In genomic region chr9:2060425-2060824, GRCh38 we compare ENCODE assay signal across 32 cellular contexts. TPM values are rescaled to one million over a fixed set of nuclear protein-coding genes. Genes with fewer than 3 reads are reported as not detected.
DNase-seq lines count a peak whose midpoint lies in the region; ATAC-seq and TF ChIP-seq lines count a peak whose summit lies in the region.
"Had no signal": no experiment of that assay in that cellular context is flagged by ENCODE, and none has a peak within 500 bp of the region (broad histone marks: within the 10 kb centered on the region; RNA-seq: fewer than 3 reads in every experiment).

No MANE protein-coding gene starts in this region.

- peaks cover 15% of the 10 kb centered on the region for H3K4me1 Mint-ChIP-seq in central memory CD8-positive, alpha-beta T cell

- H3K79me2 ChIP-seq in GM23248 (ENCODE audit: insufficient read depth): no peaks in the 10 kb centered on the region

- 81% methylated on average over 4 of the region's 4 CpGs for WGBS in GM23248 (ENCODE audit: low coverage in 1 of 2, low lambda C conversion rate in 2 of 2, missing lambda C conversion rate in 2 of 2), 2 experiments

- H4K20me1 ChIP-seq in GM23248 (ENCODE audit: insufficient read depth): no peaks in the 10 kb centered on the region

- no peak overlapping the region for H3K4me3 Mint-ChIP-seq in central memory CD8-positive, alpha-beta T cell
- H3K4me3 Mint-ChIP-seq: activated naive CD8-positive, alpha-beta T cell treated with anti-CD3 and anti-CD28 coated beads, Interleukin-2, amount 10 ng/mL, durations not matched to agents 7 days and 5 days; CD8-positive, alpha-beta memory T cell; immature natural killer cell; nephron progenitor cell had no signal

- H3K27me3 ChIP-seq in GM23248 (replicated peaks; ENCODE audit: insufficient read depth): no peaks in the 10 kb centered on the region
- H3K27me3 ChIP-seq in left ventricle myocardium inferior (ENCODE audit: low read depth): no peaks in the 10 kb centered on the region
- H3K27me3 ChIP-seq: ascending aorta, esophagus squamous epithelium, ovary, SJSA1 had no signal

- H3F3A ChIP-seq in GM23248 (ENCODE audit: insufficient read depth): peaks cover 17% of the 10 kb centered on the region

- H3K27ac Mint-ChIP-seq in central memory CD8-positive, alpha-beta T cell (ENCODE audit: low read depth): peak overlapping the region; percentile 70
- H3K27ac Mint-ChIP-seq: activated naive CD8-positive, alpha-beta T cell treated with anti-CD3 and anti-CD28 coated beads, Interleukin-2, amount 10 ng/mL, durations not matched to agents 7 days and 5 days; nephron progenitor cell had no signal

- no peak overlapping the region for H3K9ac ChIP-seq in GM23248

- H3K36me3 Mint-ChIP-seq in central memory CD8-positive, alpha-beta T cell (ENCODE audit: insufficient read depth): peaks cover 46% of the 10 kb centered on the region

- ATAC-seq in central memory CD8-positive, alpha-beta T cell (replicated peaks; ENCODE audit: extremely low read depth, poor library complexity, severe bottlenecking): no peak
- no peak for ATAC-seq in HG03095 (IDR thresholded peaks at IDR 0.05; ENCODE audit: unreplicated experiment)
- ATAC-seq: A549; left colon; stimulated activated naive CD8-positive, alpha-beta T cell treated with anti-CD3 and anti-CD28 coated beads, Interleukin-15, Interleukin-2, amounts not matched to agents 100 U/mL and 50 U/mL, for 24 hours had no signal

- no peaks in the 10 kb centered on the region for H3K9me3 Mint-ChIP-seq in central memory CD8-positive, alpha-beta T cell
- H3K9me3 Mint-ChIP-seq: activated naive CD8-positive, alpha-beta T cell treated with anti-CD3 and anti-CD28 coated beads, Interleukin-2, amount 10 ng/mL, durations not matched to agents 7 days and 5 days; CD8-positive, alpha-beta memory T cell; nephron progenitor cell had no signal

- no peak overlapping the region for H3K27ac ChIP-seq in GM23248
- no peak overlapping the region for H3K27ac ChIP-seq in left ventricle myocardium inferior (replicated peaks)
- H3K27ac ChIP-seq: A549, ascending aorta, esophagus squamous epithelium, HL-60, ovary, SJSA1, WERI-Rb-1 had no signal

- no peak overlapping the region for H2AFZ ChIP-seq in GM23248

- H3K4me2 ChIP-seq in GM23248 (ENCODE audit: unreplicated experiment): no peak overlapping the region
- H3K4me2 ChIP-seq: A549 had no signal

- in situ Hi-C loops in GM23248 (cut with MboI): no loop called here

- no peak for TF ChIP-seq CTCF in left ventricle myocardium inferior (IDR thresholded peaks at IDR 0.05; ENCODE audit: borderline replicate concordance)

- intact Hi-C loops in left ventricle myocardium inferior (cut with micrococcal nuclease): no loop called here

- no peaks in the 10 kb centered on the region for H3K27me3 Mint-ChIP-seq in central memory CD8-positive, alpha-beta T cell
- H3K27me3 Mint-ChIP-seq: activated naive CD8-positive, alpha-beta T cell treated with anti-CD3 and anti-CD28 coated beads, Interleukin-2, amount 10 ng/mL, durations not matched to agents 7 days and 5 days; CD8-positive, alpha-beta memory T cell had no signal

- H3K9me3 ChIP-seq in GM23248 (ENCODE audit: low read depth): no peaks in the 10 kb centered on the region
- H3K9me3 ChIP-seq in left ventricle myocardium inferior (replicated peaks): no peaks in the 10 kb centered on the region
- H3K9me3 ChIP-seq: A549, ascending aorta, esophagus squamous epithelium, ovary, SJSA1 had no signal

- DNase-seq in AG08396 (ENCODE audit: low spot score) (peak; percentile 43), GM23248 (peak; percentile 49), left ventricle myocardium inferior (peak; percentile 16), NCI-H1436 (lab: John Stamatoyannopoulos, UW) (no peak), NCI-H2171 (lab: John Stamatoyannopoulos, UW) (no peak), NCI-H2196 treated with DMSO at 0.1 percent for 48 hours (lab: John Stamatoyannopoulos, UW; ENCODE audit: unreplicated experiment) (no peak)
- DNase-seq in central memory CD8-positive, alpha-beta T cell (ENCODE audit: low spot score in 2 of 2): no peak
- DNase-seq: activated CD4-positive, alpha-beta T cell treated with anti-CD3 and anti-CD28 coated beads for 4 hours; activated effector memory CD4-positive, alpha-beta T cell treated with Interleukin-2 at 50 U/mL for 16 hours; activated naive CD8-positive, alpha-beta T cell treated with anti-CD3 and anti-CD28 coated beads, Interleukin-2, amount 10 ng/mL, durations not matched to agents 7 days and 5 days; AML-193; CD8-positive, alpha-beta memory T cell; EL; esophagus squamous epithelium; immature natural killer cell; Karpas-422; left colon; NCI-H1436 treated with DMSO at 0.1 percent for 48 hours; NCI-H2107; NCI-H446 treated with DMSO at 0.1 percent for 48 hours; nephron progenitor cell; ovary; retina; stimulated activated CD4-positive, alpha-beta T cell treated with anti-CD3 and anti-CD28 coated beads, Interleukin-1b, Interleukin-23, amount 100 ng/mL, for 48 hours; stimulated activated naive CD8-positive, alpha-beta T cell treated with anti-CD3 and anti-CD28 coated beads, Interleukin-15, Interleukin-2, amounts not matched to agents 100 U/mL and 50 U/mL, for 24 hours; T1000; WERI-Rb-1 had no signal

- H3K4me3 ChIP-seq in GM23248 (no peak overlapping the region), left ventricle myocardium inferior (no peak overlapping the region)
- H3K4me3 ChIP-seq: A549, ascending aorta, esophagus squamous epithelium, ovary, SJSA1 had no signal

- H3K36me3 ChIP-seq in GM23248 (ENCODE audit: low read depth): peaks cover 23% of the 10 kb centered on the region; the same call in 1 of the 2 replicates
- H3K36me3 ChIP-seq in left ventricle myocardium inferior: peaks cover 85% of the 10 kb centered on the region
- H3K36me3 ChIP-seq: ovary had no signal

- H3K9me2 ChIP-seq in GM23248 (ENCODE audit: insufficient read depth): peaks cover 4% of the 10 kb centered on the region; the same call in 1 of the 2 replicates

- H3K4me1 ChIP-seq in GM23248 (ENCODE audit: insufficient read depth) (peaks cover 18% of the 10 kb centered on the region), left ventricle myocardium inferior (peaks cover 7% of the 10 kb centered on the region)
- H3K4me1 ChIP-seq: A549, ascending aorta had no signal

RNA-seq across cellular contexts. Expression of gene SMARCA2, which starts 45.3 kb away (rescaled TPM):
- 47.4 and 78.9 TPM in 2 replicates for total RNA-seq in GM23248 (2014; rRNA removed; shearing (Covaris generic))
- polyA plus RNA-seq in GM23248 (2016; fragmentation: Nextera tagmentation; extraction: Ambion mirVana): 26.7 and 27.2 TPM in 2 replicates
- total RNA-seq in left ventricle myocardium inferior: 98.0 TPM

Comparison
In these comparisons a context has a peak if more than half of its experiments do, and no peak if none do; other contexts are left out.
1. DNase-seq: peak in AG08396 (single experiment), GM23248 (single experiment) and left ventricle myocardium inferior (single experiment); none in central memory CD8-positive, alpha-beta T cell (0 of 2), NCI-H1436 (single experiment), NCI-H2171 (single experiment) and NCI-H2196 treated with DMSO at 0.1 percent for 48 hours (single experiment).